Comparison of ENCODE assay signal across 17 cellular contexts in the genomic region with DNA sequence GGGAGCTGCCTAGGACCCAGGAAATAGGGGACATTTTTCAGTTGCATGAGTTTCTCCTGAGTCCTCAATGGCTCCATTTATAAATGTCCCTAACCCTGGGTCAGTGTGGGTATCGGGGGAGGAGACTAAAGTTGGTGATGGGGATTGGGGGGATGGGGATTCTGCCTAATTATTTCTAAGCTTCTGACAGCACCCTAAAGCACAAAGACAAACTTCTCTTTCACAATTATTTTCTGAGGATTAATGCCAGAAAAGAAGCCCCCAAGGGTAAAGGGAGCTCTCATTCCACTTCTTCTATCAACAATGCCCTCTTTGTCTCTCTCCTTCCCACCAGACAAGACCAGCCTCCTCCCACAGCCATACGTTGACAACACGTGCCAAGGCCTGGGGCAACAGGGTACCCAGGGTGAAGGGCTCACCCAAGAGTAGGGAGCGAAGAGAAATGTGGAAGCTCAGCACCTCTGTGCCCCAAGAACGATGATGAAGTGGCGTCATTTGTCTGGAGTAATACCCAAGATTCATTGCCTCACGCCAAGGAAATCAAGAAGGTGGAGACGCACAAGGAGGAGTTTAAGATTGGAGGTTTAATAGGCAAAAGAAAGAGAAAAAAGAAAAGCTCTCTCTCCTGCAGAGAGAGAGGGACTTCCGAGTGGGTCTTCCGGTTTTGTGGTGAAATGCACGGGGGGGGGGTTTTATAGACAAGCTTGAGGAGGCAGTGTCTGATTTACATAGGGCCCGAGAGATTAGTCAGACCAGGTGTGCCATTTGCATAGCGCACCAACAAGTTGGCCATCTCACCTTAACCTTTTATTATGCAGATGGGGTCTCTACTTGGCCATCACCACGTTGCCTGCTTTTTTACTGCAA. TPM values are rescaled to one million over a fixed set of nuclear protein-coding genes. Genes with fewer than 3 reads are reported as not detected.
DNase-seq lines count a peak whose midpoint lies in the region; ATAC-seq, FAIRE-seq and TF ChIP-seq lines count a peak whose summit lies in the region.
"Had no signal": no experiment of that assay in that cellular context is flagged by ENCODE, and none has a peak within 500 bp of the region (broad histone marks: within the 10 kb centered on the region; RNA-seq: fewer than 3 reads in every experiment).

No MANE protein-coding gene starts in this region.

- H3K9me3 ChIP-seq in HUES64 (ENCODE audit: insufficient read depth, low read depth, low read length): peaks cover 14% of the 10 kb centered on the region
- H3K9me3 ChIP-seq in T-helper 17 cell (ENCODE audit: control insufficient read depth, low read length, poor library complexity, severe bottlenecking): no peaks in the 10 kb centered on the region
- H3K9me3 ChIP-seq in keratinocyte (ENCODE audit: control insufficient read depth, low read depth, low read length): no peaks in the 10 kb centered on the region
- H3K9me3 ChIP-seq in mucosa of descending colon: no peaks in the 10 kb centered on the region
- H3K9me3 ChIP-seq: thyroid gland had no signal

- peak overlapping the region; percentile 8 for H3K4me2 ChIP-seq in keratinocyte (ENCODE audit: control insufficient read depth, extremely low read depth, insufficient read depth, low read depth, low read length)

- WGBS in HUES64: 63% methylated on average over 13 of the region's 14 CpGs

- H2AFZ ChIP-seq in keratinocyte (ENCODE audit: control insufficient read depth, low read length): peak overlapping the region; percentile 50

- peak overlapping the region; percentile 73 for H3K9ac ChIP-seq in HUES64 (ENCODE audit: low read depth, low read length)
- H3K9ac ChIP-seq in keratinocyte (ENCODE audit: control insufficient read depth, extremely low read depth, insufficient read depth, low read length): no peak overlapping the region

- DNase-seq in DMS153 (lab: John Stamatoyannopoulos, UW): peak; percentile 48
- DNase-seq in DMS153 treated with DMSO at 0.1 percent for 48 hours (lab: John Stamatoyannopoulos, UW; ENCODE audit: unreplicated experiment): no peak
- DNase-seq in T-helper 17 cell: no peak
- DNase-seq in keratinocyte (ENCODE audit: low read depth, low spot score): no peak
- no peak for DNase-seq in mucosa of descending colon
- no peak for DNase-seq in NCI-H1105 (lab: John Stamatoyannopoulos, UW)
- DNase-seq: activated CD4-positive, alpha-beta T cell treated with anti-CD3 and anti-CD28 coated beads, Interleukin-2, amount 50 U/mL, for 4 hours; cortex of kidney; kidney glomerular epithelial cell; nephron progenitor cell; T-helper 1 cell; thyroid gland had no signal

- H3K9me1 ChIP-seq in keratinocyte (ENCODE audit: control insufficient read depth, extremely low read depth, insufficient read depth, low read length): no peaks in the 10 kb centered on the region

- intact Hi-C loops in mucosa of descending colon (cut with DNase I, micrococcal nuclease): no loop called here

- dilution Hi-C loops in keratinocyte (cut with MboI; ENCODE audit: extremely low pct_ligation_motif_present, low sequenced_read_pairs): no loop called here

- H3K27ac ChIP-seq in HUES64 (ENCODE audit: low read depth, low read length) (peak overlapping the region; percentile 92), keratinocyte (ENCODE audit: control insufficient read depth, insufficient read depth, low read length) (no peak overlapping the region)
- H3K27ac ChIP-seq: 22Rv1, thyroid gland had no signal

- peak overlapping the region; percentile 17 for H3K4me3 ChIP-seq in HUES64 (ENCODE audit: low read length)
- H3K4me3 ChIP-seq in keratinocyte (ENCODE audit: control insufficient read depth in 2 of 3, extremely low read depth in 1 of 3, insufficient read depth in 2 of 3, low read depth in 1 of 3, low read length in 3 of 3): no peak overlapping the region
- no peak overlapping the region for H3K4me3 ChIP-seq in mucosa of descending colon
- H3K4me3 ChIP-seq: skin epidermis, thyroid gland had no signal

- peaks cover 67% of the 10 kb centered on the region for H3K27me3 Mint-ChIP-seq in T-helper 17 cell

- no peak for ATAC-seq in T-helper 17 cell
- ATAC-seq in mucosa of descending colon: no peak
- no peak for ATAC-seq in GM21360 (IDR thresholded peaks at IDR 0.05; ENCODE audit: unreplicated experiment)

- H3K27me3 ChIP-seq in HUES64 (ENCODE audit: insufficient read depth, low read length): no peaks in the 10 kb centered on the region
- no peaks in the 10 kb centered on the region for H3K27me3 ChIP-seq in keratinocyte (ENCODE audit: control insufficient read depth, extremely low read depth, insufficient read depth, low read length)
- H3K27me3 ChIP-seq: thyroid gland had no signal

- FAIRE-seq in keratinocyte (lab: Jason Lieb, UNC): no peak

- no peaks in the 10 kb centered on the region for H4K20me1 ChIP-seq in keratinocyte (ENCODE audit: control insufficient read depth, extremely low read depth, insufficient read depth, low read length)

- peaks cover 24% of the 10 kb centered on the region for H3K4me1 ChIP-seq in HUES64 (ENCODE audit: insufficient read depth, low read length)
- no peaks in the 10 kb centered on the region for H3K4me1 ChIP-seq in keratinocyte (ENCODE audit: control insufficient read depth, extremely low read depth, insufficient read depth, low read length)
- no peaks in the 10 kb centered on the region for H3K4me1 ChIP-seq in mucosa of descending colon (ENCODE audit: low read depth)
- H3K4me1 ChIP-seq: thyroid gland had no signal

- H3K27ac Mint-ChIP-seq in T-helper 17 cell: no peak overlapping the region
- H3K27ac Mint-ChIP-seq: nephron progenitor cell had no signal

- H3K79me2 ChIP-seq in keratinocyte (ENCODE audit: control insufficient read depth, insufficient read depth, low read length): no peaks in the 10 kb centered on the region

- H3K36me3 Mint-ChIP-seq in T-helper 17 cell (ENCODE audit: low read depth): peaks cover 7% of the 10 kb centered on the region

- H3K36me3 ChIP-seq in HUES64 (ENCODE audit: insufficient read depth, low read length) (no peaks in the 10 kb centered on the region), keratinocyte (ENCODE audit: control insufficient read depth in 2 of 2, extremely low read depth in 1 of 2, insufficient read depth in 2 of 2, low read length in 2 of 2) (no peaks in the 10 kb centered on the region), mucosa of descending colon (ENCODE audit: low read depth) (no peaks in the 10 kb centered on the region)
- H3K36me3 ChIP-seq: thyroid gland had no signal

- TF ChIP-seq CTCF in keratinocyte (optimal IDR thresholded peaks at IDR 0.05 in 1 of 3, IDR thresholded peaks at IDR 0.05 in 1 of 3, conservative IDR thresholded peaks at IDR 0.05 in 1 of 3; ENCODE audit: extremely low read depth in 1 of 3, insufficient read depth in 2 of 3, low read length in 3 of 3) (no peak), mucosa of descending colon (IDR thresholded peaks at IDR 0.05) (no peak)

- H3K4me3 Mint-ChIP-seq in T-helper 17 cell: peak overlapping the region; percentile 76
- H3K4me3 Mint-ChIP-seq: nephron progenitor cell had no signal

- H3K4me1 Mint-ChIP-seq in T-helper 17 cell: peaks cover 8% of the 10 kb centered on the region

RNA-seq across cellular contexts. Expression of a gene that starts 14.5 kb away (rescaled TPM):
- 1.2 TPM for polyA plus RNA-seq in HUES64 (2013, experiment 1 of 2)
- 1.1 TPM for polyA plus RNA-seq in HUES64 (2013, experiment 2 of 2)
- total RNA-seq in T-helper 17 cell: under 1 TPM in 1 of 2 donors, not detected in 1; 0.25 TPM
- polyA plus RNA-seq in keratinocyte: not detected in 3 replicates
- 0.24 TPM for polyA plus RNA-seq in keratinocyte (2011; ENCODE audit: low read depth)
- not detected in 2 replicates for polyA plus RNA-seq in keratinocyte (2011; cell fraction: cytosol; rRNA removed)
- polyA plus RNA-seq in keratinocyte (2011; cell fraction: nucleus; rRNA removed): not detected in 2 replicates
- polyA plus RNA-seq in keratinocyte (2012; ENCODE audit: low replicate concordance): 0.55 TPM in 1 of 2 replicates, not detected in the other
- polyA minus RNA-seq in keratinocyte: 0.26 TPM in 1 of 3 replicates, not detected in the others
- not detected for polyA minus RNA-seq in keratinocyte (2011; cell fraction: cytosol; rRNA and poly(A)+ RNA removed)
- polyA minus RNA-seq in keratinocyte (2011; cell fraction: nucleus; rRNA and poly(A)+ RNA removed): not detected in 2 replicates
- total RNA-seq in mucosa of descending colon: not detected
- total RNA-seq: M059J, thyroid gland had no signal

RNA-seq across cellular contexts. Expression of a gene that starts 24.5 kb away (rescaled TPM):
- 10.4 TPM for polyA plus RNA-seq in HUES64 (2013, experiment 1 of 2)
- 9.4 TPM for polyA plus RNA-seq in HUES64 (2013, experiment 2 of 2)
- total RNA-seq in T-helper 17 cell (10 to 100 TPM; 25.3 to 27.2 TPM), mucosa of descending colon (10 to 100 TPM; 22.2 to 29.2 (median 25.2) TPM)
- polyA plus RNA-seq in keratinocyte: 17.9 to 25.5 TPM (median 19.7 TPM) in 3 replicates
- polyA plus RNA-seq in keratinocyte (2011; ENCODE audit: low read depth): 162 TPM
- 16.7 and 25.0 TPM in 2 replicates for polyA plus RNA-seq in keratinocyte (2011; cell fraction: cytosol; rRNA removed)
- 28.1 and 33.5 TPM in 2 replicates for polyA plus RNA-seq in keratinocyte (2011; cell fraction: nucleus; rRNA removed)
- 17.5 and 32.6 TPM in 2 replicates for polyA plus RNA-seq in keratinocyte (2012; ENCODE audit: low replicate concordance)
- polyA minus RNA-seq in keratinocyte: 11.9 to 22.3 TPM (median 17.8 TPM) in 3 replicates
- 18.4 TPM for polyA minus RNA-seq in keratinocyte (2011; cell fraction: cytosol; rRNA and poly(A)+ RNA removed)
- polyA minus RNA-seq in keratinocyte (2011; cell fraction: nucleus; rRNA and poly(A)+ RNA removed): 14.4 and 21.3 TPM in 2 replicates

RNA-seq across cellular contexts. Expression of a gene that starts 32.0 kb away (rescaled TPM):
- not detected for polyA plus RNA-seq in HUES64 (2013, experiment 1 of 2)
- polyA plus RNA-seq in HUES64 (2013, experiment 2 of 2): not detected
- total RNA-seq in T-helper 17 cell (not detected), mucosa of descending colon (1 to 10 TPM; 3.8 to 7.9 (median 6.0) TPM)
- 0.14 to 1.3 TPM (median 1.3 TPM) in 3 replicates for polyA plus RNA-seq in keratinocyte
- polyA plus RNA-seq in keratinocyte (2011; ENCODE audit: low read depth): 566 TPM
- 0.14 and 0.39 TPM in 2 replicates for polyA plus RNA-seq in keratinocyte (2011; cell fraction: cytosol; rRNA removed)
- polyA plus RNA-seq in keratinocyte (2011; cell fraction: nucleus; rRNA removed): 0.37 and 3.4 TPM in 2 replicates
- 1.00 and 287 TPM in 2 replicates for polyA plus RNA-seq in keratinocyte (2012; ENCODE audit: low replicate concordance)
- 4.9 TPM in 1 of 3 replicates, not detected in the others for polyA minus RNA-seq in keratinocyte
- polyA minus RNA-seq in keratinocyte (2011; cell fraction: cytosol; rRNA and poly(A)+ RNA removed): not detected
- 1.6 and 3.6 TPM in 2 replicates for polyA minus RNA-seq in keratinocyte (2011; cell fraction: nucleus; rRNA and poly(A)+ RNA removed)

Comparison
In these comparisons a context has a peak if more than half of its experiments do, and no peak if none do; other contexts are left out.
1. RNA of a gene that starts 32.0 kb away (total RNA-seq): 3.8 to 7.9 TPM in mucosa of descending colon; not detected in T-helper 17 cell; every median in the first group is over 4 times any median in the second.